ENCODE assay signal across 8 cellular contexts in genomic region chr7:127708788-127709187, GRCh38. TPM values are rescaled to one million over a fixed set of nuclear protein-coding genes. Genes with fewer than 3 reads are reported as not detected.
A peak's percentile ranks its signal among the peaks of the same experiment; 100 is the strongest.
DNase-seq lines count a peak whose midpoint lies in the region; ATAC-seq and TF ChIP-seq lines count a peak whose summit lies in the region.
"Had no signal": no experiment of that assay in that cellular context is flagged by ENCODE, and none has a peak within 500 bp of the region (broad histone marks: within the 10 kb centered on the region; RNA-seq: fewer than 3 reads in every experiment).

No MANE protein-coding gene starts in this region.

- H3K36me3 ChIP-seq in OCI-LY1 (ENCODE audit: insufficient read depth, low read length): peaks cover 98% of the 10 kb centered on the region

- no peaks in the 10 kb centered on the region for H3K9me3 Mint-ChIP-seq in natural killer cell treated with Interleukin-12 subunit alpha and Interleukin-12 subunit beta and Interleukin-15 and Interleukin-18, amount 100 ng/mL, for 72 hours

- H3K36me3 Mint-ChIP-seq in natural killer cell treated with Interleukin-12 subunit alpha and Interleukin-12 subunit beta and Interleukin-15 and Interleukin-18, amount 100 ng/mL, for 72 hours: peaks cover 72% of the 10 kb centered on the region

- no peak overlapping the region for H3K27ac Mint-ChIP-seq in natural killer cell treated with Interleukin-12 subunit alpha and Interleukin-12 subunit beta and Interleukin-15 and Interleukin-18, amount 100 ng/mL, for 72 hours

- H3K4me1 ChIP-seq in OCI-LY1 (ENCODE audit: insufficient read depth, low read length, severe bottlenecking): no peaks in the 10 kb centered on the region

- H3K9me3 ChIP-seq in OCI-LY1 (ENCODE audit: low read length): peaks cover 11% of the 10 kb centered on the region

- H3K27me3 Mint-ChIP-seq in natural killer cell treated with Interleukin-12 subunit alpha and Interleukin-12 subunit beta and Interleukin-15 and Interleukin-18, amount 100 ng/mL, for 72 hours: no peaks in the 10 kb centered on the region

- H3K27me3 ChIP-seq in OCI-LY1 (ENCODE audit: insufficient read depth, low read length): no peaks in the 10 kb centered on the region

- TF ChIP-seq CTCF in GM12874 (IDR thresholded peaks at IDR 0.05; ENCODE audit: insufficient read depth, low read depth, low read length) (peak; percentile 53), OCI-LY1 (IDR thresholded peaks at IDR 0.05; ENCODE audit: low read length) (peak; percentile 98)

- H3K27ac ChIP-seq in OCI-LY1 (ENCODE audit: low read depth, low read length, poor library complexity, severe bottlenecking): no peak overlapping the region
- H3K27ac ChIP-seq: skin epidermis had no signal

- no peak overlapping the region for H3K4me2 ChIP-seq in OCI-LY1 (ENCODE audit: low read length)

- peaks cover 0 to 3% of the 10 kb centered on the region in 2 donors for H3K4me1 Mint-ChIP-seq in natural killer cell treated with Interleukin-12 subunit alpha and Interleukin-12 subunit beta and Interleukin-15 and Interleukin-18, amount 100 ng/mL, for 72 hours (ENCODE audit: low read depth in 2 of 2)

- ATAC-seq in natural killer cell treated with Interleukin-12 subunit alpha and Interleukin-12 subunit beta and Interleukin-15 and Interleukin-18, amount 100 ng/mL, for 72 hours: peak; percentile 68 to 70
- ATAC-seq in stimulated activated naive CD8-positive, alpha-beta T cell treated with anti-CD3 and anti-CD28 coated beads, Interleukin-15, Interleukin-2, amounts not matched to agents 100 U/mL and 50 U/mL, for 24 hours: peak; percentile 73

- no peaks in the 10 kb centered on the region for H4K20me1 ChIP-seq in OCI-LY1 (ENCODE audit: insufficient read depth, low read length)

- H3K9me2 ChIP-seq in OCI-LY1 (ENCODE audit: low read depth, low read length): no peaks in the 10 kb centered on the region

- TF ChIP-seq POLR2A in erythroblast (IDR thresholded peaks at IDR 0.05; ENCODE audit: low read length): no peak

- H3K9ac ChIP-seq in OCI-LY1 (ENCODE audit: low read length): no peak overlapping the region

- H3F3A ChIP-seq in OCI-LY1 (ENCODE audit: insufficient read depth, low read length): no peaks in the 10 kb centered on the region

- no peak overlapping the region for H3K4me3 ChIP-seq in OCI-LY1 (ENCODE audit: low read depth, low read length, poor library complexity, severe bottlenecking)
- H3K4me3 ChIP-seq: skin epidermis had no signal

- H3K4me3 Mint-ChIP-seq in natural killer cell treated with Interleukin-12 subunit alpha and Interleukin-12 subunit beta and Interleukin-15 and Interleukin-18, amount 100 ng/mL, for 72 hours: no peak overlapping the region

- H2AFZ ChIP-seq in OCI-LY1 (ENCODE audit: low read length): no peak overlapping the region

- H3K79me2 ChIP-seq in OCI-LY1 (ENCODE audit: insufficient read depth, low read length): no peaks in the 10 kb centered on the region

- DNase-seq in HT-29 (ENCODE audit: low spot score) (peak; percentile 89), activated T-cell treated with anti-CD3 and anti-CD28 coated beads for 1 hour (ENCODE audit: low read depth) (peak; percentile 63), erythroblast (lab: John Stamatoyannopoulos, UW) (peak; percentile 86 to 91)
- peak; percentile 74 for DNase-seq in natural killer cell treated with Interleukin-12 subunit alpha and Interleukin-12 subunit beta and Interleukin-15 and Interleukin-18, amount 100 ng/mL, for 72 hours (ENCODE audit: low spot score)
- DNase-seq in stimulated activated naive CD8-positive, alpha-beta T cell treated with anti-CD3 and anti-CD28 coated beads, Interleukin-15, Interleukin-2, amounts not matched to agents 100 U/mL and 50 U/mL, for 24 hours: peak; percentile 71

RNA-seq across cellular contexts. Expression of gene SND1, which starts 56.8 kb away (rescaled TPM):
- 178 and 193 TPM in 2 replicates for total RNA-seq in HT-29 (2014; rRNA removed; shearing (Covaris generic))
- 100 to 1,000 TPM; 311 to 347 TPM for total RNA-seq in natural killer cell treated with Interleukin-12 subunit alpha and Interleukin-12 subunit beta and Interleukin-15 and Interleukin-18, amount 100 ng/mL, for 72 hours
